14 cellular contexts compared by ENCODE assay signal in genomic region chr20:59194023-59194935, GRCh38. TPM values are rescaled to one million over a fixed set of nuclear protein-coding genes. Genes with fewer than 3 reads are reported as not detected.
"Had no signal": no experiment of that assay in that cellular context is flagged by ENCODE, and none has a peak within 500 bp of the region (broad histone marks: within the 10 kb centered on the region; RNA-seq: fewer than 3 reads in every experiment).

No MANE protein-coding gene starts in this region.

- H3K27ac ChIP-seq: adrenal gland, cardiac muscle cell, esophagus muscularis mucosa, hepatocyte, tibial nerve had no signal

- H3K4me3 Mint-ChIP-seq: activated CD4-positive, alpha-beta T cell treated with anti-CD3 and anti-CD28 coated beads for 36 hours; activated CD8-positive, alpha-beta T cell treated with anti-CD3 and anti-CD28 coated beads, Interleukin-2, amount 10 ng/mL, durations not matched to agents 7 days and 5 days; stimulated activated naive B cell treated with anti-CD40 and anti-IgM and Interleukin-4, amounts not matched to agents 10 μg/mL and 1 μg/mL and 100 μg/mL, for 72 hours had no signal

- ATAC-seq: activated CD4-positive, alpha-beta T cell treated with anti-CD3 and anti-CD28 coated beads for 36 hours; activated CD8-positive, alpha-beta T cell treated with anti-CD3 and anti-CD28 coated beads, Interleukin-2, amount 10 ng/mL, durations not matched to agents 7 days and 5 days; stimulated activated naive B cell treated with anti-CD40 and anti-IgM and Interleukin-4, amounts not matched to agents 10 μg/mL and 1 μg/mL and 100 μg/mL, for 72 hours had no signal

- H3K4me2 ChIP-seq: hepatocyte had no signal

- H3K27me3 ChIP-seq: hepatocyte, tibial nerve had no signal

- H3K9me3 ChIP-seq: adrenal gland, esophagus muscularis mucosa had no signal

- H3K36me3 ChIP-seq: adrenal gland, cardiac muscle cell, esophagus muscularis mucosa, tibial nerve had no signal

- H3K27me3 Mint-ChIP-seq: activated CD4-positive, alpha-beta T cell treated with anti-CD3 and anti-CD28 coated beads for 36 hours; stimulated activated naive B cell treated with anti-CD40 and anti-IgM and Interleukin-4, amounts not matched to agents 10 μg/mL and 1 μg/mL and 100 μg/mL, for 72 hours had no signal

- H3K4me1 ChIP-seq: adrenal gland, esophagus muscularis mucosa, tibial nerve had no signal

- H3K4me1 Mint-ChIP-seq: activated CD4-positive, alpha-beta T cell treated with anti-CD3 and anti-CD28 coated beads for 36 hours had no signal

- H3K27ac Mint-ChIP-seq: activated CD4-positive, alpha-beta T cell treated with anti-CD3 and anti-CD28 coated beads for 36 hours; activated CD8-positive, alpha-beta T cell treated with anti-CD3 and anti-CD28 coated beads, Interleukin-2, amount 10 ng/mL, durations not matched to agents 7 days and 5 days had no signal

- H3K4me3 ChIP-seq: adrenal gland, cardiac muscle cell, esophagus muscularis mucosa, hepatocyte, tibial nerve had no signal

- DNase-seq: activated CD4-positive, alpha-beta T cell treated with anti-CD3 and anti-CD28 coated beads for 36 hours; activated CD8-positive, alpha-beta T cell treated with anti-CD3 and anti-CD28 coated beads, Interleukin-2, amount 10 ng/mL, durations not matched to agents 7 days and 5 days; activated naive CD4-positive, alpha-beta T cell treated with Interleukin-2 at 50 U/mL for 16 hours; adrenal gland; kidney glomerular epithelial cell; stimulated activated naive B cell treated with anti-CD40 and anti-IgM and Interleukin-4, amounts not matched to agents 10 μg/mL and 1 μg/mL and 100 μg/mL, for 72 hours; substantia nigra; T-helper 2 cell had no signal

RNA-seq across cellular contexts. Expression of gene ZNF831, which starts 30.7 kb away (rescaled TPM):
- total RNA-seq: cardiac muscle cell, glomerular endothelial cell, hepatocyte, renal cortical epithelial cell had no signal
- polyA plus RNA-seq: cardiac muscle cell, hepatocyte had no signal
